In the genomic region with DNA sequence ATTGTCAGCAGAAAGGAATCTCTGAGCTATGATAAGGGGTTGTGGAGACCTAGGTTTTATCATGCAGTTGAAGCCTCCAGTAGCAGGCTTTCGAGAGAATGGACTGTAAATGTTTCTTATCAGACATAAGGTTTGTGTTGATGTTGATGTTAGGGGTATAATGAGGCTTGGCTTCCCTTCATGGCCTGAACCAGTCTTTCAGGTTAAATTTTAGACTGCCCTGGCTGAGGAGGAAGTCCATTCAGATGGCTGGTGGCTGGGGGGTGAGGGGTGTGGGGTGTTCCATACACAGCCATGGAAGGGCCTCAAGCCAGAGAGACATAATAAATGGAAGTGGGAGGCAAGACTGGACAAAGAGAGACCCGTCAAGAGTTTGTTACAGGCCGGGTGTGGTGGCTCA, we compare ENCODE assay signal across 17 cellular contexts.
DNase-seq lines count a peak whose midpoint lies in the region; ATAC-seq lines count a peak whose summit lies in the region.
"Had no signal": no experiment of that assay in that cellular context is flagged by ENCODE, and none has a peak within 500 bp of the region (broad histone marks: within the 10 kb centered on the region; RNA-seq: fewer than 3 reads in every experiment).

No MANE protein-coding gene starts in this region.

- H3K27ac Mint-ChIP-seq in activated naive CD4-positive, alpha-beta T cell treated with anti-CD3 and anti-CD28 coated beads, Interleukin-2, amount 50 U/mL, for 24 hours = peak overlapping the region; percentile 94
- peak overlapping the region; percentile 18 for H3K27ac Mint-ChIP-seq in activated T-helper 1 cell treated with anti-CD3 and anti-CD28 coated beads, Interleukin-12 subunit alpha, Interleukin-12 subunit beta, Interleukin-2, Interleukin-4 antibody, amounts not matched to agents 30 ng/mL and 10 ng/mL and 1 ng/mL, durations not matched to agents 14 hours and 24 hours and 36 hours
- H3K27ac Mint-ChIP-seq in memory B cell = peak overlapping the region; percentile 93

- peak overlapping the region; percentile 40 for H3K4me3 Mint-ChIP-seq in activated naive CD4-positive, alpha-beta T cell treated with anti-CD3 and anti-CD28 coated beads, Interleukin-2, amount 50 U/mL, for 24 hours
- H3K4me3 Mint-ChIP-seq in activated T-helper 1 cell treated with anti-CD3 and anti-CD28 coated beads, Interleukin-12 subunit alpha, Interleukin-12 subunit beta, Interleukin-2, Interleukin-4 antibody, amounts not matched to agents 30 ng/mL and 10 ng/mL and 1 ng/mL, durations not matched to agents 14 hours and 24 hours and 36 hours = no peak overlapping the region
- H3K4me3 Mint-ChIP-seq in memory B cell = no peak overlapping the region

- peaks cover 77% of the 10 kb centered on the region for H3K4me1 Mint-ChIP-seq in activated naive CD4-positive, alpha-beta T cell treated with anti-CD3 and anti-CD28 coated beads, Interleukin-2, amount 50 U/mL, for 24 hours
- H3K4me1 Mint-ChIP-seq in activated T-helper 1 cell treated with anti-CD3 and anti-CD28 coated beads, Interleukin-12 subunit alpha, Interleukin-12 subunit beta, Interleukin-2, Interleukin-4 antibody, amounts not matched to agents 30 ng/mL and 10 ng/mL and 1 ng/mL, durations not matched to agents 14 hours and 24 hours and 36 hours (ENCODE audit: low read depth) = peaks cover 72% of the 10 kb centered on the region
- H3K4me1 Mint-ChIP-seq in memory B cell = peaks cover 39% of the 10 kb centered on the region

- no peak for DNase-seq in activated naive CD4-positive, alpha-beta T cell (lab: John Stamatoyannopoulos, UW)
- DNase-seq in activated T-helper 1 cell treated with anti-CD3 and anti-CD28 coated beads, Interleukin-12 subunit alpha, Interleukin-12 subunit beta, Interleukin-2, Interleukin-4 antibody, amounts not matched to agents 30 ng/mL and 10 ng/mL and 1 ng/mL, durations not matched to agents 14 hours and 24 hours and 36 hours (ENCODE audit: low spot score) = no peak
- DNase-seq in memory B cell (ENCODE audit: low spot score in 2 of 2) (no peak), NCI-H2227 (lab: John Stamatoyannopoulos, UW; ENCODE audit: unreplicated experiment) (no peak), SIG-M5 treated with dmso at 0.1 percent for 504 hours (lab: John Stamatoyannopoulos, UW; ENCODE audit: unreplicated experiment) (no peak), posterior cingulate gyrus (no peak), ACHN (no peak)
- DNase-seq: activated CD4-positive, alpha-beta T cell treated with anti-CD3 and anti-CD28 coated beads for 4 hours; effector CD8-positive, alpha-beta T cell; left ventricle myocardium inferior; NCI-H187 treated with DMSO at 0.1 percent for 48 hours; NCI-H526 treated with DMSO at 0.1 percent for 48 hours; PC-3; right lobe of liver; stimulated activated CD4-positive, alpha-beta T cell treated with anti-CD3 and anti-CD28 coated beads, Interleukin-2, amount 100 ng/mL, for 24 hours; tibial artery had no signal

- no peaks in the 10 kb centered on the region for H3K36me3 Mint-ChIP-seq in activated naive CD4-positive, alpha-beta T cell treated with anti-CD3 and anti-CD28 coated beads, Interleukin-2, amount 50 U/mL, for 24 hours
- peaks cover 2% of the 10 kb centered on the region for H3K36me3 Mint-ChIP-seq in activated T-helper 1 cell treated with anti-CD3 and anti-CD28 coated beads, Interleukin-12 subunit alpha, Interleukin-12 subunit beta, Interleukin-2, Interleukin-4 antibody, amounts not matched to agents 30 ng/mL and 10 ng/mL and 1 ng/mL, durations not matched to agents 14 hours and 24 hours and 36 hours (ENCODE audit: low read depth)
- H3K36me3 Mint-ChIP-seq in memory B cell = no peaks in the 10 kb centered on the region

- H3K9me3 Mint-ChIP-seq in activated naive CD4-positive, alpha-beta T cell treated with anti-CD3 and anti-CD28 coated beads, Interleukin-2, amount 50 U/mL, for 24 hours = no peaks in the 10 kb centered on the region
- H3K9me3 Mint-ChIP-seq in activated T-helper 1 cell treated with anti-CD3 and anti-CD28 coated beads, Interleukin-12 subunit alpha, Interleukin-12 subunit beta, Interleukin-2, Interleukin-4 antibody, amounts not matched to agents 30 ng/mL and 10 ng/mL and 1 ng/mL, durations not matched to agents 14 hours and 24 hours and 36 hours = no peaks in the 10 kb centered on the region
- no peaks in the 10 kb centered on the region for H3K9me3 Mint-ChIP-seq in memory B cell

- no peaks in the 10 kb centered on the region for H3K27me3 Mint-ChIP-seq in activated naive CD4-positive, alpha-beta T cell treated with anti-CD3 and anti-CD28 coated beads, Interleukin-2, amount 50 U/mL, for 24 hours
- H3K27me3 Mint-ChIP-seq in activated T-helper 1 cell treated with anti-CD3 and anti-CD28 coated beads, Interleukin-12 subunit alpha, Interleukin-12 subunit beta, Interleukin-2, Interleukin-4 antibody, amounts not matched to agents 30 ng/mL and 10 ng/mL and 1 ng/mL, durations not matched to agents 14 hours and 24 hours and 36 hours (ENCODE audit: insufficient read depth) = peaks cover 28% of the 10 kb centered on the region
- no peaks in the 10 kb centered on the region for H3K27me3 Mint-ChIP-seq in memory B cell

- no peak for ATAC-seq in memory B cell (ENCODE audit: low read depth)
- ATAC-seq: PC-3, right lobe of liver had no signal

- in situ Hi-C loops in ACHN (cut with HindIII; ENCODE audit: low pct_ligation_motif_present, low pct_unique_long_range_greater_than_20kb, low sequenced_read_pairs) = no loop called here

- intact Hi-C loops in activated T-helper 1 cell treated with anti-CD3 and anti-CD28 coated beads, Interleukin-12 subunit alpha, Interleukin-12 subunit beta, Interleukin-2, Interleukin-4 antibody, amounts not matched to agents 30 ng/mL and 10 ng/mL and 1 ng/mL, durations not matched to agents 14 hours and 24 hours and 36 hours (cut with micrococcal nuclease) = loop anchor here (5.0 kb wide), 2 partner anchors 359 to 494 kb away; a partner anchor contains a TSS
- intact Hi-C loops in posterior cingulate gyrus (cut with DNase I) = no loop called here

Comparison
In these comparisons a context has a peak if more than half of its experiments do, and no peak if none do; other contexts are left out.
1. H3K27ac Mint-ChIP-seq: peak in every context shown above with its lines; median percentile 94 in activated naive CD4-positive, alpha-beta T cell treated with anti-CD3 and anti-CD28 coated beads, Interleukin-2, amount 50 U/mL, for 24 hours; 93 in memory B cell; 18 in activated T-helper 1 cell treated with anti-CD3 and anti-CD28 coated beads, Interleukin-12 subunit alpha, Interleukin-12 subunit beta, Interleukin-2, Interleukin-4 antibody, amounts not matched to agents 30 ng/mL and 10 ng/mL and 1 ng/mL, durations not matched to agents 14 hours and 24 hours and 36 hours.